ENCODE assay signal across 21 cellular contexts in the genomic region with DNA sequence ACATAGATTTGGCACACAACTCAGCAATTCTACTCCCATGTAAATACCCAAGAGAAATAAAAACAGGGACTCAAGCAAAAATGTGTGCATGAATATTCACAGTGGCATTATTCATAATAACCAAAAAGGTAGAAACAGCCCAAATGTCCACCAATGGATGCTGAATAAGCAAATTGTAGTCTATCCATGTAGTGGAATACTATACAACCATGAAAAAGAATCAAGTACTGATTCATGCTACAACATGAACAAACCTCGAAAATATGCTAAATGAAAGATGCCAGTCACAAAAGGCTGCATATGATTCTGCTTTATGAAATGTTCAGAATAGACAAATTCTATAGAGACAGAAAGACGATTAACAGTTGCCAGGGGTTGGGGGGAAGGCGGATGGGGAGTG.
DNase-seq lines count a peak whose midpoint lies in the region; ATAC-seq, FAIRE-seq and TF ChIP-seq lines count a peak whose summit lies in the region.
"Had no signal": no experiment of that assay in that cellular context is flagged by ENCODE, and none has a peak within 500 bp of the region (broad histone marks: within the 10 kb centered on the region; RNA-seq: fewer than 3 reads in every experiment).

No MANE protein-coding gene starts in this region.

- TF ChIP-seq POLR2A in HepG2 (IDR thresholded peaks at IDR 0.05; ENCODE audit: insufficient read depth in 1 of 2, low read depth in 2 of 2, low read length in 2 of 2) (no peak), right lobe of liver (IDR thresholded peaks at IDR 0.05) (no peak), NB4 (IDR thresholded peaks at IDR 0.05; ENCODE audit: extremely low read depth, insufficient read length) (no peak), endothelial cell of umbilical vein (IDR thresholded peaks at IDR 0.05; ENCODE audit: low read depth, low read length) (no peak)

- H3K4me1 ChIP-seq in HepG2 (ENCODE audit: insufficient read depth, low read length): no peaks in the 10 kb centered on the region
- no peaks in the 10 kb centered on the region for H3K4me1 ChIP-seq in right lobe of liver
- H3K4me1 ChIP-seq in endothelial cell of umbilical vein (ENCODE audit: control insufficient read depth, extremely low read depth, insufficient read depth, low read length): peaks cover 15% of the 10 kb centered on the region
- H3K4me1 ChIP-seq in PC-9 (replicated peaks; ENCODE audit: insufficient read depth): no peaks in the 10 kb centered on the region
- H3K4me1 ChIP-seq in MM.1S (ENCODE audit: low read length): no peaks in the 10 kb centered on the region
- H3K4me1 ChIP-seq: HAP-1 had no signal

- H3K36me3 ChIP-seq in HepG2 (replicated peaks in 1 of 2; ENCODE audit: control insufficient read depth in 1 of 2, insufficient read depth in 2 of 2, low read length in 2 of 2) (no peaks in the 10 kb centered on the region), right lobe of liver (no peaks in the 10 kb centered on the region), endothelial cell of umbilical vein (ENCODE audit: control insufficient read depth in 2 of 2, extremely low read depth in 1 of 2, insufficient read depth in 2 of 2, low read length in 2 of 2) (no peaks in the 10 kb centered on the region), PC-9 (ENCODE audit: low read depth) (no peaks in the 10 kb centered on the region), MM.1S (replicated peaks; ENCODE audit: insufficient read depth, low read length) (no peaks in the 10 kb centered on the region)
- H3K36me3 ChIP-seq: HAP-1 had no signal

- TF ChIP-seq CTCF in HepG2 (CRISPR knock-in tag; IDR thresholded peaks at IDR 0.05): no peak
- no peak for TF ChIP-seq CTCF in right lobe of liver (IDR thresholded peaks at IDR 0.05)
- no peak for TF ChIP-seq CTCF in NB4 (IDR thresholded peaks at IDR 0.05; ENCODE audit: low read depth, low read length)
- TF ChIP-seq CTCF in endothelial cell of umbilical vein (IDR thresholded peaks at IDR 0.05; ENCODE audit: extremely low read depth in 1 of 2, insufficient read depth in 1 of 2, low read depth in 1 of 2, low read length in 2 of 2): no peak
- no peak for TF ChIP-seq CTCF in PC-9 (conservative IDR thresholded peaks at IDR 0.05)
- no peak for TF ChIP-seq CTCF in MM.1S (IDR thresholded peaks at IDR 0.05; ENCODE audit: low read length)

- H4K20me1 ChIP-seq in HepG2 (ENCODE audit: insufficient read depth, low read length) (no peaks in the 10 kb centered on the region), endothelial cell of umbilical vein (replicated peaks; ENCODE audit: control insufficient read depth, extremely low read depth, insufficient read depth, low read length) (no peaks in the 10 kb centered on the region), PC-9 (ENCODE audit: insufficient read depth) (no peaks in the 10 kb centered on the region), MM.1S (ENCODE audit: insufficient read depth, low read length) (no peaks in the 10 kb centered on the region)

- H3K9me1 ChIP-seq in endothelial cell of umbilical vein (replicated peaks; ENCODE audit: control insufficient read depth, extremely low read depth, insufficient read depth, low read length): no peaks in the 10 kb centered on the region

- intact Hi-C loops in HepG2 (cut with micrococcal nuclease; ENCODE audit: unreplicated experiment): no loop called here
- intact Hi-C loops in right lobe of liver (cut with DNase I): no loop called here
- intact Hi-C loops in endothelial cell of umbilical vein (cut with micrococcal nuclease): loop anchor here (2.0 kb wide), 2 partner anchors 69 to 191 kb away; no protein-coding TSS in a partner anchor
- intact Hi-C loops in PC-9 (cut with micrococcal nuclease; ENCODE audit: unreplicated experiment): no loop called here

- no TSS peak for BruUV-seq in HepG2 (replicated peaks; lab: Mats Ljungman, UMichigan)
- no TSS peak for BruUV-seq in endothelial cell of umbilical vein (replicated peaks; lab: Mats Ljungman, UMichigan)
- BruUV-seq in PC-9 (replicated peaks; lab: Mats Ljungman, UMichigan): no TSS peak

- dilution Hi-C loops in endothelial cell of umbilical vein (cut with MboI; ENCODE audit: extremely low pct_ligation_motif_present, low sequenced_read_pairs): no loop called here

- in situ Hi-C loops in HepG2 (cut with HindIII; ENCODE audit: extremely low pct_ligation_motif_present, low pct_unique_long_range_greater_than_20kb): no loop called here

- no peaks in the 10 kb centered on the region for H3K9me2 ChIP-seq in PC-9 (ENCODE audit: insufficient read depth)
- no peaks in the 10 kb centered on the region for H3K9me2 ChIP-seq in MM.1S (replicated peaks; ENCODE audit: insufficient read depth, low read length)

- DNase-seq in HepG2 (ENCODE audit: low spot score) (no peak), right lobe of liver (no peak), NB4 (ENCODE audit: low read depth) (no peak), endothelial cell of umbilical vein (ENCODE audit: low read depth, low spot score) (no peak), PC-9 (no peak), MM.1S (no peak)
- no peak for DNase-seq in effector CD4-positive, alpha-beta T cell
- DNase-seq: ACHN; C1 segment of cervical spinal cord; Calu3; CD4-positive, alpha-beta memory T cell; COR-L47; DMS53; DMS79 treated with DMSO at 0.1 percent for 48 hours; GF-D8 had no signal

- no peak overlapping the region for H3K9ac ChIP-seq in HepG2 (ENCODE audit: insufficient read depth, low read depth, low read length)
- H3K9ac ChIP-seq in endothelial cell of umbilical vein (replicated peaks; ENCODE audit: extremely low read depth, insufficient read depth, low read length): no peak overlapping the region
- H3K9ac ChIP-seq in MM.1S (ENCODE audit: low read length): no peak overlapping the region

- CTCF ChIA-PET in HepG2 (lab: Yijun Ruan, JAX; ENCODE audit: low intra/inter-chr PET ratio, low total read pairs) (no interaction called here), endothelial cell of umbilical vein (lab: Charles Lee) (no interaction called here), PC-9 (lab: Charles Lee) (no interaction called here)

- whole genome bisulfite sequencing in HepG2 (ENCODE audit: low lambda C conversion rate): 33% methylated on average over 3 of the region's 3 CpGs
- WGBS in right lobe of liver (ENCODE audit: insufficient coverage, low coverage, low lambda C conversion rate, missing lambda C conversion rate): 45% methylated on average over 3 of the region's 3 CpGs

- H3K9me3 ChIP-seq in HepG2 (ENCODE audit: low read length) (no peaks in the 10 kb centered on the region), right lobe of liver (no peaks in the 10 kb centered on the region), endothelial cell of umbilical vein (replicated peaks; ENCODE audit: control insufficient read depth, insufficient read depth, low read length) (no peaks in the 10 kb centered on the region), PC-9 (ENCODE audit: insufficient read depth, low read depth) (no peaks in the 10 kb centered on the region), MM.1S (replicated peaks; ENCODE audit: insufficient read depth, low read length) (no peaks in the 10 kb centered on the region)
- H3K9me3 ChIP-seq: HAP-1 had no signal

- TF ChIP-seq RAD21 in HepG2 (CRISPR knock-in tag; IDR thresholded peaks at IDR 0.05): no peak

- no peak overlapping the region for H3K4me2 ChIP-seq in HepG2 (ENCODE audit: low read depth, low read length)
- no peak overlapping the region for H3K4me2 ChIP-seq in endothelial cell of umbilical vein (ENCODE audit: insufficient read depth, low read length)
- no peak overlapping the region for H3K4me2 ChIP-seq in PC-9
- no peak overlapping the region for H3K4me2 ChIP-seq in MM.1S (ENCODE audit: low read depth, low read length)
- H3K4me2 ChIP-seq: GM23338 had no signal

- ATAC-seq in HepG2 (no peak), right lobe of liver (no peak)
- ATAC-seq: GM23338 had no signal

- no peaks in the 10 kb centered on the region for H3K79me2 ChIP-seq in HepG2 (ENCODE audit: insufficient read depth, low read length)
- no peaks in the 10 kb centered on the region for H3K79me2 ChIP-seq in endothelial cell of umbilical vein (ENCODE audit: control insufficient read depth, insufficient read depth, low read length)
- H3K79me2 ChIP-seq in PC-9 (ENCODE audit: low read depth): no peaks in the 10 kb centered on the region
- H3K79me2 ChIP-seq in MM.1S (ENCODE audit: low read length): no peaks in the 10 kb centered on the region

- no peak for FAIRE-seq in HepG2 (lab: Jason Lieb, UNC)
- FAIRE-seq in endothelial cell of umbilical vein (lab: Jason Lieb, UNC): peak; percentile 24
- FAIRE-seq: A204.1, GM12891, H54 had no signal

- H3F3A ChIP-seq in PC-9 (ENCODE audit: insufficient read depth, low read depth): no peaks in the 10 kb centered on the region
- no peaks in the 10 kb centered on the region for H3F3A ChIP-seq in MM.1S (ENCODE audit: insufficient read depth, low read length)

- TF ChIP-seq EP300 in HepG2 (IDR thresholded peaks at IDR 0.05; ENCODE audit: low read depth in 2 of 2, low read length in 2 of 2) (no peak), HepG2 (CRISPR knock-in tag; IDR thresholded peaks at IDR 0.05; ENCODE audit: borderline replicate concordance) (no peak)

- POLR2A ChIA-PET in HepG2 (lab: Yijun Ruan, JAX): no interaction called here
- POLR2A ChIA-PET in endothelial cell of umbilical vein (lab: Charles Lee): no interaction called here
- POLR2A ChIA-PET in PC-9 (lab: Charles Lee; ENCODE audit: unreplicated experiment): no interaction called here

- H3K4me3 ChIP-seq in HepG2 (replicated peaks in 1 of 3; ENCODE audit: insufficient read depth in 1 of 3, low read depth in 2 of 3, low read length in 3 of 3) (no peak overlapping the region), right lobe of liver (no peak overlapping the region), NB4 (ENCODE audit: low read depth, low read length) (peak overlapping the region; percentile 46), endothelial cell of umbilical vein (replicated peaks in 1 of 3; ENCODE audit: insufficient read depth in 1 of 3, low read depth in 1 of 3, low read length in 3 of 3) (no peak overlapping the region), PC-9 (no peak overlapping the region), MM.1S (ENCODE audit: low read length) (no peak overlapping the region)
- H3K4me3 ChIP-seq: GM23338, HAP-1 had no signal

- H3K27me3 ChIP-seq in HepG2 (ENCODE audit: control insufficient read depth in 1 of 2, insufficient read depth in 2 of 2, low read length in 2 of 2): peaks cover 0 to 21% of the 10 kb centered on the region in 2 experiments; a peak in 4 of 5 replicates
- no peaks in the 10 kb centered on the region for H3K27me3 ChIP-seq in right lobe of liver
- H3K27me3 ChIP-seq in endothelial cell of umbilical vein (ENCODE audit: control insufficient read depth in 2 of 2, insufficient read depth in 2 of 2, low read length in 2 of 2): no peaks in the 10 kb centered on the region
- peaks cover 78% of the 10 kb centered on the region for H3K27me3 ChIP-seq in PC-9 (ENCODE audit: insufficient read depth, low read depth)
- peaks cover 23% of the 10 kb centered on the region; the same call in 1 of the 2 replicates for H3K27me3 ChIP-seq in MM.1S (replicated peaks; ENCODE audit: insufficient read depth, low read length)

- H3K27ac ChIP-seq in HepG2 (ENCODE audit: extremely low read length, insufficient read depth, low read length) (no peak overlapping the region), right lobe of liver (no peak overlapping the region), endothelial cell of umbilical vein (ENCODE audit: insufficient read depth, low read depth, low read length) (no peak overlapping the region), PC-9 (no peak overlapping the region), MM.1S (ENCODE audit: low read length) (no peak overlapping the region)
- H3K27ac ChIP-seq: 22Rv1 had no signal

- H2AFZ ChIP-seq in HepG2 (ENCODE audit: low read length): no peak overlapping the region
- H2AFZ ChIP-seq in endothelial cell of umbilical vein (ENCODE audit: low read depth, low read length): no peak overlapping the region
- H2AFZ ChIP-seq in PC-9: no peak overlapping the region
- no peak overlapping the region for H2AFZ ChIP-seq in MM.1S (ENCODE audit: low read length)
- H2AFZ ChIP-seq: GM23338 had no signal
